15 cellular contexts compared by ENCODE assay signal in the genomic region with DNA sequence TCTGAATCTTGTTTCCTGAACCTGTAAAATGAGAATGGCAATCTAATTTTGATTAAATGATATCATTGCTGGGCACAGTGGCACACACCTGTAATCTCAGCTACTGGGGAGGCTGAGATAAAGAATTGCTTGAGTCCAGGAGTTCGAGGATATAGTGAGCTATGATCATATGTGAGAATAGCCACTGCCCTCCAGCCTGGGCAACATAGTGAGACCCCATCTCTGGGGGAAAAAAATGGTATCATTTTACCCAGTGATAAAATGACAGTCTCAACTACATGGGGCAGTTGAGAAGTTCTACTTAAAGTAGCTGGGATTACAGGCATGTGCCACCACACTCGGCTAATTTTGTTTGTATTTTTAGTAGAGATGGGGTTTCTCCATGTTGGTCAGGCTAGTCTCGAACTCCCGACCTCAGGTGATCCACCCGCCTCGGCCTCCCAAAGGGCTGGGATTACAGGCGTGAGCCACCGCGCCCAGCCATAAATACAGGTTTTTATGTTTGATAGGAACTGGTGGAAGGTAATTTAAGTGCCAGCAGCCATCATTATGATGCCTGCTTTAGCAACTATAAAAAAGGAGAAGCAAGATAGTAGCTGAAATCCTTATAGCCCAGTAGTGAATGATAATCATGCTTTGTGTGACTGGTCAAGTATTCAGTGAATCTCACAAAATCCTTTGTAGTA. TPM values are rescaled to one million over a fixed set of nuclear protein-coding genes. Genes with fewer than 3 reads are reported as not detected.
DNase-seq lines count a peak whose midpoint lies in the region; ATAC-seq, FAIRE-seq and TF ChIP-seq lines count a peak whose summit lies in the region.
"Had no signal": no experiment of that assay in that cellular context is flagged by ENCODE, and none has a peak within 500 bp of the region (broad histone marks: within the 10 kb centered on the region; RNA-seq: fewer than 3 reads in every experiment).

No MANE protein-coding gene starts in this region.

- POLR2A ChIA-PET in HepG2 (lab: Yijun Ruan, JAX), result interaction anchor here (0.7 to 4.3 kb wide), 5 partner anchors 11 to 81 kb away, joined by 3 to 15 read pairs (median 4); a partner anchor contains a TSS

- H2AFZ ChIP-seq in HepG2 (ENCODE audit: low read length), result no peak overlapping the region
- H2AFZ ChIP-seq: PC-9 had no signal

- no peak for ATAC-seq in HepG2
- ATAC-seq in right lobe of liver, result no peak
- peak; percentile 3; the same call in 1 of the 3 replicates for ATAC-seq in RWPE2 (ENCODE audit: low read depth)

- CTCF ChIA-PET in HepG2 (lab: Yijun Ruan, JAX; ENCODE audit: low intra/inter-chr PET ratio, low total read pairs), result no interaction called here

- no peaks in the 10 kb centered on the region for H3K27me3 ChIP-seq in HepG2 (ENCODE audit: control insufficient read depth in 1 of 2, insufficient read depth in 2 of 2, low read length in 2 of 2)
- no peaks in the 10 kb centered on the region for H3K27me3 ChIP-seq in right lobe of liver
- H3K27me3 ChIP-seq in RWPE2 (ENCODE audit: insufficient read depth, poor library complexity, severe bottlenecking), result no peaks in the 10 kb centered on the region
- H3K27me3 ChIP-seq in esophagus muscularis mucosa, result no peaks in the 10 kb centered on the region

- 89% methylated on average over 9 of the region's 9 CpGs for WGBS in HepG2 (ENCODE audit: low lambda C conversion rate)
- 96% methylated on average over 6 of the region's 9 CpGs for WGBS in right lobe of liver (ENCODE audit: insufficient coverage, low coverage, low lambda C conversion rate, missing lambda C conversion rate)
- 96% methylated on average over 9 of the region's 9 CpGs for WGBS in esophagus muscularis mucosa

- TF ChIP-seq EP300 in HepG2 (IDR thresholded peaks at IDR 0.05; ENCODE audit: low read depth in 2 of 2, low read length in 2 of 2) (no peak), HepG2 (CRISPR knock-in tag; IDR thresholded peaks at IDR 0.05; ENCODE audit: borderline replicate concordance) (no peak), esophagus muscularis mucosa (IDR thresholded peaks at IDR 0.05) (no peak)

- H3K4me2 ChIP-seq in HepG2 (ENCODE audit: low read depth, low read length), result no peak overlapping the region
- H3K4me2 ChIP-seq: KMS-11, PC-9 had no signal

- H3K9me3 ChIP-seq in HepG2 (ENCODE audit: low read length) (no peaks in the 10 kb centered on the region), right lobe of liver (no peaks in the 10 kb centered on the region), RWPE2 (ENCODE audit: severe bottlenecking) (no peaks in the 10 kb centered on the region), esophagus muscularis mucosa (no peaks in the 10 kb centered on the region)

- H3K36me3 ChIP-seq in HepG2 (replicated peaks in 1 of 2; ENCODE audit: control insufficient read depth in 1 of 2, insufficient read depth in 2 of 2, low read length in 2 of 2) (no peaks in the 10 kb centered on the region; a peak in 2 of 5 replicates), right lobe of liver (peaks cover 0 to 9% (median 4%) of the 10 kb centered on the region in 4 donors), RWPE2 (ENCODE audit: low read depth) (peaks cover 23% of the 10 kb centered on the region), esophagus muscularis mucosa (peaks cover 0 to 17% (median 9%) of the 10 kb centered on the region in 4 donors)

- BruUV-seq in HepG2 (replicated peaks; lab: Mats Ljungman, UMichigan), result no TSS peak

- intact Hi-C loops in HepG2 (cut with micrococcal nuclease; ENCODE audit: unreplicated experiment) (loop anchor here (5.0 kb wide), 1 partner anchor 34 kb away; a partner anchor contains a TSS), right lobe of liver (cut with DNase I) (no loop called here), esophagus muscularis mucosa (cut with DNase I) (no loop called here)

- no peak for TF ChIP-seq RAD21 in HepG2 (CRISPR knock-in tag; IDR thresholded peaks at IDR 0.05)

- no peak overlapping the region for H3K9ac ChIP-seq in HepG2 (ENCODE audit: insufficient read depth, low read depth, low read length)
- H3K9ac ChIP-seq: KMS-11 had no signal

- no peaks in the 10 kb centered on the region for H4K20me1 ChIP-seq in HepG2 (ENCODE audit: insufficient read depth, low read length)

- no peaks in the 10 kb centered on the region for H3K79me2 ChIP-seq in HepG2 (ENCODE audit: insufficient read depth, low read length)

- TF ChIP-seq CTCF in HepG2 (CRISPR knock-in tag; IDR thresholded peaks at IDR 0.05) (no peak), right lobe of liver (IDR thresholded peaks at IDR 0.05) (no peak), RWPE2 (IDR thresholded peaks at IDR 0.05; ENCODE audit: poor library complexity, severe bottlenecking) (no peak), esophagus muscularis mucosa (IDR thresholded peaks at IDR 0.05) (no peak)

- H3K27ac ChIP-seq in HepG2 (ENCODE audit: extremely low read length, insufficient read depth, low read length) (no peak overlapping the region), right lobe of liver (no peak overlapping the region), RWPE2 (ENCODE audit: poor library complexity, severe bottlenecking) (no peak overlapping the region), esophagus muscularis mucosa (replicated peaks in 1 of 4) (no peak overlapping the region)
- H3K27ac ChIP-seq: KMS-11, PC-9 had no signal

- H3K4me3 ChIP-seq in HepG2 (replicated peaks in 1 of 3; ENCODE audit: insufficient read depth in 1 of 3, low read depth in 2 of 3, low read length in 3 of 3) (no peak overlapping the region), right lobe of liver (no peak overlapping the region), RWPE2 (ENCODE audit: severe bottlenecking) (no peak overlapping the region), esophagus muscularis mucosa (no peak overlapping the region)
- H3K4me3 ChIP-seq: PC-9 had no signal

- H3K4me1 ChIP-seq in HepG2 (ENCODE audit: insufficient read depth, low read length) (no peaks in the 10 kb centered on the region), right lobe of liver (no peaks in the 10 kb centered on the region), RWPE2 (ENCODE audit: insufficient read depth, poor library complexity, severe bottlenecking) (no peaks in the 10 kb centered on the region), esophagus muscularis mucosa (peaks cover 0 to 11% (median 3%) of the 10 kb centered on the region in 4 donors)

- 0 out of 4 replicates have a peak, but pooled peaks of 1 of the 2 experiments have one; percentile 8 for TF ChIP-seq POLR2A in HepG2 (IDR thresholded peaks at IDR 0.05; ENCODE audit: insufficient read depth in 1 of 2, low read depth in 2 of 2, low read length in 2 of 2)
- no peak for TF ChIP-seq POLR2A in right lobe of liver (IDR thresholded peaks at IDR 0.05)
- TF ChIP-seq POLR2A in esophagus muscularis mucosa (IDR thresholded peaks at IDR 0.05; ENCODE audit: low read depth), result no peak

- DNase-seq in HepG2 (ENCODE audit: low spot score) (no peak), right lobe of liver (no peak), RWPE2 (ENCODE audit: low spot score) (no peak), esophagus muscularis mucosa (ENCODE audit: extremely low spot score) (peak; percentile 4), ACHN (no peak), NCI-H1417 treated with DMSO at 0.1 percent for 48 hours (lab: John Stamatoyannopoulos, UW) (no peak), NCI-H2196 treated with DMSO at 0.1 percent for 48 hours (lab: John Stamatoyannopoulos, UW; ENCODE audit: unreplicated experiment) (no peak)
- DNase-seq: HCEC 1CT, NCI-H1048, NCI-H146, NCI-H2081 treated with DMSO at 0.1 percent for 48 hours, NCI-H510A treated with DMSO at 0.1 percent for 48 hours, PC-9 had no signal

- FAIRE-seq in HepG2 (lab: Jason Lieb, UNC), result no peak
- FAIRE-seq: A204.1 had no signal

- in situ Hi-C loops in HepG2 (cut with HindIII; ENCODE audit: extremely low pct_ligation_motif_present, low pct_unique_long_range_greater_than_20kb) (no loop called here), ACHN (cut with HindIII; ENCODE audit: low pct_ligation_motif_present, low pct_unique_long_range_greater_than_20kb, low sequenced_read_pairs) (no loop called here)

RNA-seq across cellular contexts. Expression of a gene that starts 17.0 kb away (rescaled TPM):
- total RNA-seq in HepG2 (2016; rRNA removed; fragmentation: Illumina TruSeq; extraction: Trizol), result 384 and 709 TPM in 2 replicates
- 49.4 and 52.0 TPM in 2 replicates for total RNA-seq in HepG2 (2016; cell fraction: cytosol; rRNA removed; fragmentation: Illumina TruSeq; extraction: Trizol; ENCODE audit: low read depth)
- 384 and 712 TPM in 2 replicates for total RNA-seq in HepG2 (2016; cell fraction: insoluble cytoplasmic fraction; rRNA removed; fragmentation: Illumina TruSeq; extraction: Trizol)
- 128 and 149 TPM in 2 replicates for total RNA-seq in HepG2 (2016; cell fraction: membrane; rRNA removed; fragmentation: Illumina TruSeq; extraction: Trizol)
- 204 and 212 TPM in 2 replicates for total RNA-seq in HepG2 (2016; cell fraction: nucleus; rRNA removed; fragmentation: Illumina TruSeq; extraction: Trizol)
- polyA plus RNA-seq in HepG2 (2011; rRNA removed), result 102 and 106 TPM in 2 replicates
- polyA plus RNA-seq in HepG2 (2011; cell fraction: cytosol; rRNA removed), result 66.0 and 86.9 TPM in 2 replicates
- polyA plus RNA-seq in HepG2 (2011; cell fraction: nucleus; rRNA removed), result 34.9 and 38.3 TPM in 2 replicates
- polyA plus RNA-seq in HepG2 (2012), result 149 and 200 TPM in 2 replicates
- 39.8 and 47.1 TPM in 2 replicates for polyA plus RNA-seq in HepG2 (2016; cell fraction: cytosol; fragmentation: Illumina TruSeq; extraction: Trizol; ENCODE audit: low read depth)
- 442 and 506 TPM in 2 replicates for polyA plus RNA-seq in HepG2 (2016; cell fraction: insoluble cytoplasmic fraction; fragmentation: Illumina TruSeq; extraction: Trizol; ENCODE audit: low read depth)
- polyA plus RNA-seq in HepG2 (2016; cell fraction: membrane; fragmentation: Illumina TruSeq; extraction: Trizol; ENCODE audit: low read depth), result 90.4 and 101 TPM in 2 replicates
- polyA plus RNA-seq in HepG2 (2016; cell fraction: nucleus; fragmentation: Illumina TruSeq; extraction: Trizol; ENCODE audit: insufficient read depth, low read depth), result 131 and 143 TPM in 2 replicates
- 198 and 668 TPM in 2 replicates for polyA minus RNA-seq in HepG2 (2011; rRNA and poly(A)+ RNA removed; ENCODE audit: low replicate concordance)
- polyA minus RNA-seq in HepG2 (2011; cell fraction: cytosol; rRNA and poly(A)+ RNA removed), result 190 and 223 TPM in 2 replicates
- polyA minus RNA-seq in HepG2 (2011; cell fraction: nucleus; rRNA and poly(A)+ RNA removed), result 207 and 220 TPM in 2 replicates
- 100 to 1,000 TPM; 176 to 239 (median 210) TPM for total RNA-seq in right lobe of liver
- total RNA-seq in esophagus muscularis mucosa, result 100 to 1,000 TPM; 262 to 444 (median 376) TPM

RNA-seq across cellular contexts. Expression of a gene that starts 35.7 kb away (rescaled TPM):
- total RNA-seq in HepG2 (2016; rRNA removed; fragmentation: Illumina TruSeq; extraction: Trizol) (35.2 and 66.6 TPM in 2 replicates), right lobe of liver (10 to 100 TPM; 29.9 to 81.5 (median 36.7) TPM), esophagus muscularis mucosa (100 to 1,000 TPM in 3 of 4 donors, 10 to 100 TPM in 1; 94.3 to 177 (median 108) TPM)
- total RNA-seq in HepG2 (2016; cell fraction: cytosol; rRNA removed; fragmentation: Illumina TruSeq; extraction: Trizol; ENCODE audit: low read depth), result 24.5 and 24.8 TPM in 2 replicates
- total RNA-seq in HepG2 (2016; cell fraction: insoluble cytoplasmic fraction; rRNA removed; fragmentation: Illumina TruSeq; extraction: Trizol), result 38.2 and 62.5 TPM in 2 replicates
- 27.1 and 28.3 TPM in 2 replicates for total RNA-seq in HepG2 (2016; cell fraction: membrane; rRNA removed; fragmentation: Illumina TruSeq; extraction: Trizol)
- 117 and 137 TPM in 2 replicates for total RNA-seq in HepG2 (2016; cell fraction: nucleus; rRNA removed; fragmentation: Illumina TruSeq; extraction: Trizol)
- 82.4 and 101 TPM in 2 replicates for polyA plus RNA-seq in HepG2 (2011; rRNA removed)
- 18.7 and 25.0 TPM in 2 replicates for polyA plus RNA-seq in HepG2 (2011; cell fraction: cytosol; rRNA removed)
- polyA plus RNA-seq in HepG2 (2011; cell fraction: nucleus; rRNA removed), result 155 and 182 TPM in 2 replicates
- 136 and 141 TPM in 2 replicates for polyA plus RNA-seq in HepG2 (2012)
- polyA plus RNA-seq in HepG2 (2016; cell fraction: cytosol; fragmentation: Illumina TruSeq; extraction: Trizol; ENCODE audit: low read depth), result 8.7 and 11.4 TPM in 2 replicates
- 24.0 and 27.5 TPM in 2 replicates for polyA plus RNA-seq in HepG2 (2016; cell fraction: insoluble cytoplasmic fraction; fragmentation: Illumina TruSeq; extraction: Trizol; ENCODE audit: low read depth)
- polyA plus RNA-seq in HepG2 (2016; cell fraction: membrane; fragmentation: Illumina TruSeq; extraction: Trizol; ENCODE audit: low read depth), result 9.9 and 12.7 TPM in 2 replicates
- polyA plus RNA-seq in HepG2 (2016; cell fraction: nucleus; fragmentation: Illumina TruSeq; extraction: Trizol; ENCODE audit: insufficient read depth, low read depth), result 168 and 170 TPM in 2 replicates
- 12.6 and 13.7 TPM in 2 replicates for polyA minus RNA-seq in HepG2 (2011; rRNA and poly(A)+ RNA removed; ENCODE audit: low replicate concordance)
- polyA minus RNA-seq in HepG2 (2011; cell fraction: cytosol; rRNA and poly(A)+ RNA removed), result 20.6 and 23.8 TPM in 2 replicates
- 238 and 270 TPM in 2 replicates for polyA minus RNA-seq in HepG2 (2011; cell fraction: nucleus; rRNA and poly(A)+ RNA removed)
